Comparison of ENCODE assay signal across 1 cellular context in the genomic region with DNA sequence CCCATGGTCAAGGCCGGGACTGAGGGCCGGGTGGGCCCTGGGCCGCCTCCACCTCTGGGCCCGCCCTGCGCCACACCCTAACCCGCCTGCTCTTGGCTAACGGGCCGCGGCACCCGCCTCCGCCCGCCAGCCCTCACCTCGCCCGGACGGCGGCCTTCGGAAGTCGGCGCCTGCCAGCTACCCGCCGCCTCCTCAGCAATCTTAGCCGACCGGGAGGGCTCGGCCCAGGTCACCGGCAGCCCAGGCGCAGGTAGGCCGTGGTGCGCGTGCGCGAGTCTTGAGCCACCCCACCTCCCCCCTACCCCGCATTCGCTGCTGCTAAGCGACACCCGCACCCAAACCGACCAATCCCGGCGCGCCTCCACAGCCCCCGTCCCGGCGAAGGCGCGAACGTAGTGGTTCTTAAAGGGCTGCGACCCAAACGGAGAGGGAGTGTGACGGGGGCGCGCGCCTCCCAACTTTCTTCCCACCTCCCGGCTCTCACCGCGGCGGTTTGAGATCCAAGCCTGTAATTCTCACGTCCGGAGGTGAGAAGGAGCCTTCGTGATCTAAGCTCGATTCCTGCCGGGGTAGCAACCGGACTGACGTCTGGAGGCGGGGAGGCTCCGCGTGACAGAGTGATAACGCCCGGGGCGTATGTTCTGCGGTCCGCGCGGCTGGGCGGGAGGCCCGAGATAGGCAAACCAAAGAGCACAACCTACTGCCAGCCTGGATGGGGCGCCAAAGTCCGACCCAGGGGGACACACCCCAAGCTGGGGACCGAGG.
TF ChIP-seq lines count a peak whose summit lies in the region.

A gene with protein sequence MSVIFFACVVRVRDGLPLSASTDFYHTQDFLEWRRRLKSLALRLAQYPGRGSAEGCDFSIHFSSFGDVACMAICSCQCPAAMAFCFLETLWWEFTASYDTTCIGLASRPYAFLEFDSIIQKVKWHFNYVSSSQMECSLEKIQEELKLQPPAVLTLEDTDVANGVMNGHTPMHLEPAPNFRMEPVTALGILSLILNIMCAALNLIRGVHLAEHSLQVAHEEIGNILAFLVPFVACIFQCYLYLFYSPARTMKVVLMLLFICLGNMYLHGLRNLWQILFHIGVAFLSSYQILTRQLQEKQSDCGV (minus strand): TSS at position 259 of the 765 bp plus-strand sequence. CDS start 12,921 bp downstream, outside the sequence.

TF ChIP-seq in HepG2, 621 proteins besides CTCF, POLR2A, EP300 and RAD21 (continued from another document and continues in another):
- peak; percentile 80 for TF ChIP-seq ARNTL (CRISPR knock-in tag; IDR thresholded peaks at IDR 0.05)
- TF ChIP-seq TSC22D2 (CRISPR knock-in tag; IDR thresholded peaks at IDR 0.05; ENCODE audit: borderline replicate concordance): no peak
- TF ChIP-seq, protein P1, sequence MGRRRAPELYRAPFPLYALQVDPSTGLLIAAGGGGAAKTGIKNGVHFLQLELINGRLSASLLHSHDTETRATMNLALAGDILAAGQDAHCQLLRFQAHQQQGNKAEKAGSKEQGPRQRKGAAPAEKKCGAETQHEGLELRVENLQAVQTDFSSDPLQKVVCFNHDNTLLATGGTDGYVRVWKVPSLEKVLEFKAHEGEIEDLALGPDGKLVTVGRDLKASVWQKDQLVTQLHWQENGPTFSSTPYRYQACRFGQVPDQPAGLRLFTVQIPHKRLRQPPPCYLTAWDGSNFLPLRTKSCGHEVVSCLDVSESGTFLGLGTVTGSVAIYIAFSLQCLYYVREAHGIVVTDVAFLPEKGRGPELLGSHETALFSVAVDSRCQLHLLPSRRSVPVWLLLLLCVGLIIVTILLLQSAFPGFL (CRISPR knock-in tag; IDR thresholded peaks at IDR 0.05): no peak
- no peak for TF ChIP-seq CENPX (CRISPR knock-in tag; IDR thresholded peaks at IDR 0.05)
- TF ChIP-seq, protein P2, sequence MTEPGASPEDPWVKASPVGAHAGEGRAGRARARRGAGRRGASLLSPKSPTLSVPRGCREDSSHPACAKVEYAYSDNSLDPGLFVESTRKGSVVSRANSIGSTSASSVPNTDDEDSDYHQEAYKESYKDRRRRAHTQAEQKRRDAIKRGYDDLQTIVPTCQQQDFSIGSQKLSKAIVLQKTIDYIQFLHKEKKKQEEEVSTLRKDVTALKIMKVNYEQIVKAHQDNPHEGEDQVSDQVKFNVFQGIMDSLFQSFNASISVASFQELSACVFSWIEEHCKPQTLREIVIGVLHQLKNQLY (CRISPR knock-in tag; IDR thresholded peaks at IDR 0.05): no peak
- TF ChIP-seq, protein P3, sequence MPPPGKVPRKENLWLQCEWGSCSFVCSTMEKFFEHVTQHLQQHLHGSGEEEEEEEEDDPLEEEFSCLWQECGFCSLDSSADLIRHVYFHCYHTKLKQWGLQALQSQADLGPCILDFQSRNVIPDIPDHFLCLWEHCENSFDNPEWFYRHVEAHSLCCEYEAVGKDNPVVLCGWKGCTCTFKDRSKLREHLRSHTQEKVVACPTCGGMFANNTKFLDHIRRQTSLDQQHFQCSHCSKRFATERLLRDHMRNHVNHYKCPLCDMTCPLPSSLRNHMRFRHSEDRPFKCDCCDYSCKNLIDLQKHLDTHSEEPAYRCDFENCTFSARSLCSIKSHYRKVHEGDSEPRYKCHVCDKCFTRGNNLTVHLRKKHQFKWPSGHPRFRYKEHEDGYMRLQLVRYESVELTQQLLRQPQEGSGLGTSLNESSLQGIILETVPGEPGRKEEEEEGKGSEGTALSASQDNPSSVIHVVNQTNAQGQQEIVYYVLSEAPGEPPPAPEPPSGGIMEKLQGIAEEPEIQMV (CRISPR knock-in tag; IDR thresholded peaks at IDR 0.05; ENCODE audit: low read depth): peak; percentile 91
- no peak for TF ChIP-seq ONECUT2 (CRISPR knock-in tag; IDR thresholded peaks at IDR 0.05)
- no peak for TF ChIP-seq TAF15 (IDR thresholded peaks at IDR 0.05; ENCODE audit: low read depth, low read length, poor library complexity, severe bottlenecking)
- TF ChIP-seq HOXA9 (CRISPR knock-in tag; IDR thresholded peaks at IDR 0.05; ENCODE audit: borderline replicate concordance): no peak
- TF ChIP-seq ZNF883 (CRISPR knock-in tag; IDR thresholded peaks at IDR 0.05; ENCODE audit: not compliant biosample characterization): peak; percentile 87
- no peak for TF ChIP-seq ZNF441 (CRISPR knock-in tag; IDR thresholded peaks at IDR 0.05; ENCODE audit: borderline replicate concordance)
- TF ChIP-seq, protein P4, sequence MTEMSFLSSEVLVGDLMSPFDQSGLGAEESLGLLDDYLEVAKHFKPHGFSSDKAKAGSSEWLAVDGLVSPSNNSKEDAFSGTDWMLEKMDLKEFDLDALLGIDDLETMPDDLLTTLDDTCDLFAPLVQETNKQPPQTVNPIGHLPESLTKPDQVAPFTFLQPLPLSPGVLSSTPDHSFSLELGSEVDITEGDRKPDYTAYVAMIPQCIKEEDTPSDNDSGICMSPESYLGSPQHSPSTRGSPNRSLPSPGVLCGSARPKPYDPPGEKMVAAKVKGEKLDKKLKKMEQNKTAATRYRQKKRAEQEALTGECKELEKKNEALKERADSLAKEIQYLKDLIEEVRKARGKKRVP (CRISPR knock-in tag; IDR thresholded peaks at IDR 0.05): peak in 1 of 2 experiments; percentile 35; a peak in 1 of 4 replicates
- peak; percentile 72 for TF ChIP-seq ZNF274 (CRISPR knock-in tag; IDR thresholded peaks at IDR 0.05)
- TF ChIP-seq, protein P5, sequence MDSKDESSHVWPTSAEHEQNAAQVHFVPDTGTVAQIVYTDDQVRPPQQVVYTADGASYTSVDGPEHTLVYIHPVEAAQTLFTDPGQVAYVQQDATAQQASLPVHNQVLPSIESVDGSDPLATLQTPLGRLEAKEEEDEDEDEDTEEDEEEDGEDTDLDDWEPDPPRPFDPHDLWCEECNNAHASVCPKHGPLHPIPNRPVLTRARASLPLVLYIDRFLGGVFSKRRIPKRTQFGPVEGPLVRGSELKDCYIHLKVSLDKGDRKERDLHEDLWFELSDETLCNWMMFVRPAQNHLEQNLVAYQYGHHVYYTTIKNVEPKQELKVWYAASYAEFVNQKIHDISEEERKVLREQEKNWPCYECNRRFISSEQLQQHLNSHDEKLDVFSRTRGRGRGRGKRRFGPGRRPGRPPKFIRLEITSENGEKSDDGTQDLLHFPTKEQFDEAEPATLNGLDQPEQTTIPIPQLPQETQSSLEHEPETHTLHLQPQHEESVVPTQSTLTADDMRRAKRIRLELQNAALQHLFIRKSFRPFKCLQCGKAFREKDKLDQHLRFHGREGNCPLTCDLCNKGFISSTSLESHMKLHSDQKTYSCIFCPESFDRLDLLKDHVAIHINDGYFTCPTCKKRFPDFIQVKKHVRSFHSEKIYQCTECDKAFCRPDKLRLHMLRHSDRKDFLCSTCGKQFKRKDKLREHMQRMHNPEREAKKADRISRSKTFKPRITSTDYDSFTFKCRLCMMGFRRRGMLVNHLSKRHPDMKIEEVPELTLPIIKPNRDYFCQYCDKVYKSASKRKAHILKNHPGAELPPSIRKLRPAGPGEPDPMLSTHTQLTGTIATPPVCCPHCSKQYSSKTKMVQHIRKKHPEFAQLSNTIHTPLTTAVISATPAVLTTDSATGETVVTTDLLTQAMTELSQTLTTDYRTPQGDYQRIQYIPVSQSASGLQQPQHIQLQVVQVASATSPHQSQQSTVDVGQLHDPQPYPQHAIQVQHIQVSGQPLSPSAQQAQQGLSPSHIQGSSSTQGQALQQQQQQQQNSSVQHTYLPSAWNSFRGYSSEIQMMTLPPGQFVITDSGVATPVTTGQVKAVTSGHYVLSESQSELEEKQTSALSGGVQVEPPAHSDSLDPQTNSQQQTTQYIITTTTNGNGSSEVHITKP (CRISPR knock-in tag; IDR thresholded peaks at IDR 0.05; ENCODE audit: low read depth): no peak
- no peak for TF ChIP-seq ZSCAN20 (CRISPR knock-in tag; IDR thresholded peaks at IDR 0.05; ENCODE audit: borderline replicate concordance)
- TF ChIP-seq, protein P6, sequence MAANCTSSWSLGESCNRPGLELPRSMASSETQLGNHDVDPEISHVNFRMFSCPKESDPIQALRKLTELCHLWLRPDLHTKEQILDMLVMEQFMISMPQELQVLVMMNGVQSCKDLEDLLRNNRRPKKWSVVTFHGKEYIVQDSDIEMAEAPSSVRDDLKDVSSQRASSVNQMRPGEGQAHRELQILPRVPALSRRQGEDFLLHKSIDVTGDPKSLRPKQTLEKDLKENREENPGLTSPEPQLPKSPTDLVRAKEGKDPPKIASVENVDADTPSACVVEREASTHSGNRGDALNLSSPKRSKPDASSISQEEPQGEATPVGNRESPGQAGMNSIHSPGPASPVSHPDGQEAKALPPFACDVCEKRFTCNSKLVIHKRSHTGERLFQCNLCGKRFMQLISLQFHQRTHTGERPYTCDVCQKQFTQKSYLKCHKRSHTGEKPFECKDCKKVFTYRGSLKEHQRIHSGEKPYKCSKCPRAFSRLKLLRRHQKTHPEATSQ (CRISPR knock-in tag; IDR thresholded peaks at IDR 0.05; ENCODE audit: borderline replicate concordance): no peak
- TF ChIP-seq, protein P7, sequence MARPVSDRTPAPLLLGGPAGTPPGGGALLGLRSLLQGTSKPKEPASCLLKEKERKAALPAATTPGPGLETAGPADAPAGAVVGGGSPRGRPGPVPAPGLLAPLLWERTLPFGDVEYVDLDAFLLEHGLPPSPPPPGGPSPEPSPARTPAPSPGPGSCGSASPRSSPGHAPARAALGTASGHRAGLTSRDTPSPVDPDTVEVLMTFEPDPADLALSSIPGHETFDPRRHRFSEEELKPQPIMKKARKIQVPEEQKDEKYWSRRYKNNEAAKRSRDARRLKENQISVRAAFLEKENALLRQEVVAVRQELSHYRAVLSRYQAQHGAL (CRISPR knock-in tag; IDR thresholded peaks at IDR 0.05; ENCODE audit: not compliant biosample characterization): no peak
- TF ChIP-seq KDM1A (CRISPR knock-in tag; IDR thresholded peaks at IDR 0.05): no peak
- 0 out of 2 replicates have a peak, but pooled peaks have one; percentile 10 for TF ChIP-seq MIER2 (CRISPR knock-in tag; IDR thresholded peaks at IDR 0.05)
- peak; percentile 69 for TF ChIP-seq POLR2AphosphoS5 (IDR thresholded peaks at IDR 0.05; ENCODE audit: low read depth, low read length)
- TF ChIP-seq ZNF615 (CRISPR knock-in tag; IDR thresholded peaks at IDR 0.05; ENCODE audit: borderline replicate concordance): no peak
- TF ChIP-seq ZNF570 (CRISPR knock-in tag; IDR thresholded peaks at IDR 0.05; ENCODE audit: borderline replicate concordance): no peak
- TF ChIP-seq, protein P8, sequence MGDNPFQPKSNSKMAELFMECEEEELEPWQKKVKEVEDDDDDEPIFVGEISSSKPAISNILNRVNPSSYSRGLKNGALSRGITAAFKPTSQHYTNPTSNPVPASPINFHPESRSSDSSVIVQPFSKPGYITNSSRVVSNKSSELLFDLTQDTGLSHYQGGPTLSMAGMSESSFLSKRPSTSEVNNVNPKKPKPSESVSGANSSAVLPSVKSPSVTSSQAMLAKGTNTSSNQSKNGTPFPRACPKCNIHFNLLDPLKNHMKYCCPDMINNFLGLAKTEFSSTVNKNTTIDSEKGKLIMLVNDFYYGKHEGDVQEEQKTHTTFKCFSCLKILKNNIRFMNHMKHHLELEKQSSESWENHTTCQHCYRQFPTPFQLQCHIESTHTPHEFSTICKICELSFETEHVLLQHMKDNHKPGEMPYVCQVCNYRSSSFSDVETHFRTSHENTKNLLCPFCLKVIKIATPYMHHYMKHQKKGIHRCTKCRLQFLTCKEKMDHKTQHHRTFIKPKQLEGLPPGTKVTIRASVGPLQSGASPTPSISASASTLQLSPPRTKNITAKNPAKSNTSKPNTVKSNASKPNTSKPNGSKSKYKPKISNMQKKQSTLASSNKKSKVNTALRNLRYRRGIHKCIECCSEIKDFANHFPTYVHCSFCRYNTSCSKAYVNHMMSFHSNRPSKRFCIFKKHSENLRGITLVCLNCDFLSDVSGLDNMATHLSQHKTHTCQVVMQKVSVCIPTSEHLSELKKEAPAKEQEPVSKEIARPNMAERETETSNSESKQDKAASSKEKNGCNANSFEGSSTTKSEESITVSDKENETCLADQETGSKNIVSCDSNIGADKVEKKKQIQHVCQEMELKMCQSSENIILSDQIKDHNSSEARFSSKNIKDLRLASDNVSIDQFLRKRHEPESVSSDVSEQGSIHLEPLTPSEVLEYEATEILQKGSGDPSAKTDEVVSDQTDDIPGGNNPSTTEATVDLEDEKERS (CRISPR knock-in tag; IDR thresholded peaks at IDR 0.05): peak; percentile 45; the same call in 1 of the 2 replicates
- TF ChIP-seq, protein P9, sequence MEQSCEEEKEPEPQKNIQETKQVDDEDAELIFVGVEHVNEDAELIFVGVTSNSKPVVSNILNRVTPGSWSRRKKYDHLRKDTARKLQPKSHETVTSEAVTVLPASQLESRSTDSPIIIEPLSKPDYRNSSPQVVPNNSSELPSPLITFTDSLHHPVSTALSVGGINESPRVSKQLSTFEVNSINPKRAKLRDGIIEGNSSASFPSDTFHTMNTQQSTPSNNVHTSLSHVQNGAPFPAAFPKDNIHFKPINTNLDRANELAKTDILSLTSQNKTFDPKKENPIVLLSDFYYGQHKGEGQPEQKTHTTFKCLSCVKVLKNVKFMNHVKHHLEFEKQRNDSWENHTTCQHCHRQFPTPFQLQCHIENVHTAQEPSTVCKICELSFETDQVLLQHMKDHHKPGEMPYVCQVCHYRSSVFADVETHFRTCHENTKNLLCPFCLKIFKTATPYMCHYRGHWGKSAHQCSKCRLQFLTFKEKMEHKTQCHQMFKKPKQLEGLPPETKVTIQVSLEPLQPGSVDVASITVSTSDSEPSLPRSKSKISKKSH (CRISPR knock-in tag; IDR thresholded peaks at IDR 0.05; ENCODE audit: borderline replicate concordance): 0 out of 2 replicates have a peak, but pooled peaks have one; percentile 37
- no peak for TF ChIP-seq EHMT2 (IDR thresholded peaks at IDR 0.05; ENCODE audit: borderline replicate concordance, low read depth, low read length)
- no peak for TF ChIP-seq PAWR (CRISPR knock-in tag; IDR thresholded peaks at IDR 0.05; ENCODE audit: borderline replicate concordance)
- TF ChIP-seq TRIM24 (CRISPR knock-in tag; IDR thresholded peaks at IDR 0.05): no peak
- no peak for TF ChIP-seq MIER3 (CRISPR knock-in tag; IDR thresholded peaks at IDR 0.05; ENCODE audit: borderline replicate concordance)
- TF ChIP-seq ZNF629 (CRISPR knock-in tag; conservative IDR thresholded peaks at IDR 0.05): no peak
- peak; percentile 92; the same call in 1 of the 2 replicates for TF ChIP-seq ARID2 (CRISPR knock-in tag; IDR thresholded peaks at IDR 0.05; ENCODE audit: borderline replicate concordance)
- no peak for TF ChIP-seq SCMH1 (CRISPR knock-in tag; IDR thresholded peaks at IDR 0.05; ENCODE audit: borderline replicate concordance)
- TF ChIP-seq ZBTB38 (CRISPR knock-in tag; IDR thresholded peaks at IDR 0.05): peak; percentile 67; the same call in 1 of the 2 replicates
- TF ChIP-seq, protein P10, sequence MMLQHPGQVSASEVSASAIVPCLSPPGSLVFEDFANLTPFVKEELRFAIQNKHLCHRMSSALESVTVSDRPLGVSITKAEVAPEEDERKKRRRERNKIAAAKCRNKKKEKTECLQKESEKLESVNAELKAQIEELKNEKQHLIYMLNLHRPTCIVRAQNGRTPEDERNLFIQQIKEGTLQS (CRISPR knock-in tag; IDR thresholded peaks at IDR 0.05): no peak
- TF ChIP-seq MTA1 (CRISPR knock-in tag; IDR thresholded peaks at IDR 0.05; ENCODE audit: borderline replicate concordance): no peak
- peak; percentile 64; the same call in 1 of the 2 replicates for TF ChIP-seq ZNF543 (CRISPR knock-in tag; IDR thresholded peaks at IDR 0.05)
- TF ChIP-seq RFX5 (IDR thresholded peaks at IDR 0.05; ENCODE audit: low read depth, low read length): peak; percentile 34; the same call in 1 of the 2 replicates
- TF ChIP-seq DR1 (CRISPR knock-in tag; IDR thresholded peaks at IDR 0.05): no peak; the same call in 1 of the 2 replicates
- TF ChIP-seq ZNF737 (CRISPR knock-in tag; IDR thresholded peaks at IDR 0.05; ENCODE audit: borderline replicate concordance): no peak
- peak; percentile 77; the same call in 1 of the 2 replicates for TF ChIP-seq SP4 (CRISPR knock-in tag; IDR thresholded peaks at IDR 0.05)
- TF ChIP-seq, protein P11, sequence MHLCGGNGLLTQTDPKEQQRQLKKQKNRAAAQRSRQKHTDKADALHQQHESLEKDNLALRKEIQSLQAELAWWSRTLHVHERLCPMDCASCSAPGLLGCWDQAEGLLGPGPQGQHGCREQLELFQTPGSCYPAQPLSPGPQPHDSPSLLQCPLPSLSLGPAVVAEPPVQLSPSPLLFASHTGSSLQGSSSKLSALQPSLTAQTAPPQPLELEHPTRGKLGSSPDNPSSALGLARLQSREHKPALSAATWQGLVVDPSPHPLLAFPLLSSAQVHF (CRISPR knock-in tag; IDR thresholded peaks at IDR 0.05): peak; percentile 74; the same call in 1 of the 2 replicates
